15 cellular contexts compared by ENCODE assay signal in the genomic region with DNA sequence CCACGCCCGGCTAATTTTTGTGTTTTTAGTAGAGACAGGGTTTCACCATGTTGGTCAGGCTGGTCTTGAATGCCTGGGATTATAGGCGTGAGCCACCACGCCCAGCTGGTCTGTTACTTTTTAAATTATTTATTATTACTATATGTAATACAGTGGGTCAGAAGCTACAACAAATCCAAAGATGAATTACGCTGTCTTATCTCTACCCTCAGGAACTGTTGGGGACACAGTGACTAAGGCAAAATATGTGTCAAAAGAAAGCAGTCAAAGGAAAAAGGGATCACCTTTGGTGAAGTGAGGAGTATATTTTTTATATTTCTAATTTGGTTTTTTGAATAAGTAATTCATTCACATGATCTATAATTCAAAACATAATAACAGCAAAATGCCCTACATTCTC. TPM values are rescaled to one million over a fixed set of nuclear protein-coding genes. Genes with fewer than 3 reads are reported as not detected.
A peak's percentile ranks its signal among the peaks of the same experiment; 100 is the strongest.
DNase-seq lines count a peak whose midpoint lies in the region; ATAC-seq and TF ChIP-seq lines count a peak whose summit lies in the region.
"Had no signal": no experiment of that assay in that cellular context is flagged by ENCODE, and none has a peak within 500 bp of the region (broad histone marks: within the 10 kb centered on the region; RNA-seq: fewer than 3 reads in every experiment).

No MANE protein-coding gene starts in this region.

- H3K4me3 ChIP-seq in BLaER1 treated with 17β-estradiol and CSF1 and Interleukin-3, amounts not matched to agents 10 nM and 100 nM: no peak overlapping the region
- peak overlapping the region; percentile 55 for H3K4me3 ChIP-seq in DOHH2 (ENCODE audit: low read length)
- H3K4me3 ChIP-seq: adrenal gland, pancreas had no signal

- TF ChIP-seq CTCF in DOHH2 (IDR thresholded peaks at IDR 0.05; ENCODE audit: low read depth, low read length, poor library complexity, severe bottlenecking): no peak
- no peak for TF ChIP-seq CTCF in nephron (IDR thresholded peaks at IDR 0.05; ENCODE audit: unreplicated experiment in 3 of 3)

- peak overlapping the region; percentile 28 to 89 (median 75); a peak in 21 of 22 replicates for H3K4me2 ChIP-seq in BLaER1 treated with 17β-estradiol and CSF1 and Interleukin-3, amounts not matched to agents 10 nM and 100 nM
- peak overlapping the region; percentile 63 for H3K4me2 ChIP-seq in DOHH2 (ENCODE audit: low read length)

- H3K4me3 Mint-ChIP-seq in activated naive CD8-positive, alpha-beta T cell treated with anti-CD3 and anti-CD28 coated beads, Interleukin-2, amount 50 U/mL, for 24 hours: peak overlapping the region; percentile 94
- peak overlapping the region in 2 of 3 experiments; percentile 3 to 31 for H3K4me3 Mint-ChIP-seq in nephron

- H3K4me1 Mint-ChIP-seq in activated naive CD8-positive, alpha-beta T cell treated with anti-CD3 and anti-CD28 coated beads, Interleukin-2, amount 50 U/mL, for 24 hours: peaks cover 52% of the 10 kb centered on the region
- peaks cover 31% of the 10 kb centered on the region for H3K4me1 Mint-ChIP-seq in nephron

- peaks cover 93% of the 10 kb centered on the region for H3K79me2 ChIP-seq in DOHH2 (ENCODE audit: control insufficient read depth, low read length)

- H3F3A ChIP-seq in DOHH2 (ENCODE audit: control insufficient read depth, insufficient read depth): peaks cover 8% of the 10 kb centered on the region; the same call in 1 of the 2 replicates

- no peaks in the 10 kb centered on the region for H3K9me2 ChIP-seq in DOHH2 (replicated peaks; ENCODE audit: control insufficient read depth, low read length)

- peak overlapping the region in 2 of 11 experiments; percentile 34 to 42; a peak in 1 of 22 replicates for H3K9ac ChIP-seq in BLaER1 treated with 17β-estradiol and CSF1 and Interleukin-3, amounts not matched to agents 10 nM and 100 nM

- H4K20me1 ChIP-seq in BLaER1 treated with 17β-estradiol and CSF1 and Interleukin-3, amounts not matched to agents 10 nM and 100 nM: peaks cover 54 to 89% (median 84%) of the 10 kb centered on the region in 11 experiments; a peak in 21 of 22 replicates
- H4K20me1 ChIP-seq in DOHH2 (ENCODE audit: control insufficient read depth, insufficient read depth, low read depth, low read length): peaks cover 3% of the 10 kb centered on the region; the same call in 1 of the 2 replicates

- peaks cover 20 to 46% (median 37%) of the 10 kb centered on the region in 10 experiments for H3K4me1 ChIP-seq in BLaER1 treated with 17β-estradiol and CSF1 and Interleukin-3, amounts not matched to agents 10 nM and 100 nM
- H3K4me1 ChIP-seq in DOHH2 (ENCODE audit: control insufficient read depth, low read length): peaks cover 40% of the 10 kb centered on the region

- H3K27ac ChIP-seq in BLaER1 treated with 17β-estradiol and CSF1 and Interleukin-3, amounts not matched to agents 10 nM and 100 nM: peak overlapping the region in 1 of 11 experiments; percentile 15; a peak in 1 of 22 replicates
- peak overlapping the region; percentile 44 for H3K27ac ChIP-seq in DOHH2 (ENCODE audit: low read depth, low read length)
- H3K27ac ChIP-seq: adrenal gland had no signal

- peaks cover 45% of the 10 kb centered on the region for H3K36me3 Mint-ChIP-seq in activated naive CD8-positive, alpha-beta T cell treated with anti-CD3 and anti-CD28 coated beads, Interleukin-2, amount 50 U/mL, for 24 hours (ENCODE audit: low read depth)
- H3K36me3 Mint-ChIP-seq in nephron (ENCODE audit: low read depth): peaks cover 15% of the 10 kb centered on the region

- H3K27me3 Mint-ChIP-seq in activated naive CD8-positive, alpha-beta T cell treated with anti-CD3 and anti-CD28 coated beads, Interleukin-2, amount 50 U/mL, for 24 hours: peaks cover 4% of the 10 kb centered on the region
- H3K27me3 Mint-ChIP-seq in nephron (ENCODE audit: low read depth): no peaks in the 10 kb centered on the region
- H3K27me3 Mint-ChIP-seq: stimulated activated naive B cell treated with anti-CD40 and anti-IgM and Interleukin-4, amounts not matched to agents 10 μg/mL and 1 μg/mL and 100 μg/mL, for 72 hours had no signal

- H3K36me3 ChIP-seq in BLaER1 treated with 17β-estradiol and CSF1 and Interleukin-3, amounts not matched to agents 10 nM and 100 nM: peaks cover 18 to 75% (median 44%) of the 10 kb centered on the region in 11 experiments; a peak in 21 of 22 replicates
- peaks cover 51% of the 10 kb centered on the region for H3K36me3 ChIP-seq in DOHH2 (ENCODE audit: control insufficient read depth, low read length)
- H3K36me3 ChIP-seq: adrenal gland, pancreas had no signal

- H3K27me3 ChIP-seq in BLaER1 treated with 17β-estradiol and CSF1 and Interleukin-3, amounts not matched to agents 10 nM and 100 nM: no peaks in the 10 kb centered on the region
- H3K27me3 ChIP-seq in DOHH2 (ENCODE audit: control insufficient read depth, low read length): no peaks in the 10 kb centered on the region
- H3K27me3 ChIP-seq: adrenal gland, pancreas had no signal

- DNase-seq in activated naive CD8-positive, alpha-beta T cell treated with anti-CD3 and anti-CD28 coated beads, Interleukin-2, amount 50 U/mL, for 24 hours: no peak
- no peak for DNase-seq in A172 (ENCODE audit: low spot score)
- no peak for DNase-seq in DMS53 treated with DMSO at 0.1 percent for 48 hours (lab: John Stamatoyannopoulos, UW; ENCODE audit: unreplicated experiment)
- no peak for DNase-seq in DMS 273 treated with DMSO at 0.1 percent for 48 hours (lab: John Stamatoyannopoulos, UW)
- DNase-seq: adrenal gland; dermis blood vessel endothelial cell; foreskin fibroblast; MM.1S; NCI-H446; pancreas; stimulated activated naive B cell treated with anti-CD40 and anti-IgM and Interleukin-4, amounts not matched to agents 10 μg/mL and 1 μg/mL and 100 μg/mL, for 72 hours had no signal

- peak overlapping the region; percentile 76 for H3K27ac Mint-ChIP-seq in activated naive CD8-positive, alpha-beta T cell treated with anti-CD3 and anti-CD28 coated beads, Interleukin-2, amount 50 U/mL, for 24 hours
- peak overlapping the region in 1 of 3 experiments; percentile 43 for H3K27ac Mint-ChIP-seq in nephron
- H3K27ac Mint-ChIP-seq: stimulated activated naive B cell treated with anti-CD40 and anti-IgM and Interleukin-4, amounts not matched to agents 10 μg/mL and 1 μg/mL and 100 μg/mL, for 72 hours had no signal

- H3K9me3 Mint-ChIP-seq in activated naive CD8-positive, alpha-beta T cell treated with anti-CD3 and anti-CD28 coated beads, Interleukin-2, amount 50 U/mL, for 24 hours: no peaks in the 10 kb centered on the region
- H3K9me3 Mint-ChIP-seq in nephron: no peaks in the 10 kb centered on the region
- H3K9me3 Mint-ChIP-seq: stimulated activated naive B cell treated with anti-CD40 and anti-IgM and Interleukin-4, amounts not matched to agents 10 μg/mL and 1 μg/mL and 100 μg/mL, for 72 hours had no signal

- no peak for ATAC-seq in activated naive CD8-positive, alpha-beta T cell treated with anti-CD3 and anti-CD28 coated beads, Interleukin-2, amount 50 U/mL, for 24 hours
- ATAC-seq: activated CD4-positive, CD25-positive, alpha-beta regulatory T cell treated with anti-CD3 and anti-CD28 coated beads, Interleukin-2, amount 50 U/mL, for 24 hours; pancreas; stimulated activated naive B cell treated with anti-CD40 and anti-IgM and Interleukin-4, amounts not matched to agents 10 μg/mL and 1 μg/mL and 100 μg/mL, for 72 hours had no signal

- H3K9me3 ChIP-seq in BLaER1 treated with 17β-estradiol and CSF1 and Interleukin-3, amounts not matched to agents 10 nM and 100 nM (replicated peaks in 1 of 11): peaks cover 0 to 29% (median 13%) of the 10 kb centered on the region in 11 experiments; a peak in 10 of 22 replicates
- H3K9me3 ChIP-seq in DOHH2 (ENCODE audit: control insufficient read depth, insufficient read depth, low read length): no peaks in the 10 kb centered on the region
- H3K9me3 ChIP-seq: adrenal gland, pancreas had no signal

RNA-seq across cellular contexts. Expression of a gene that starts 4.6 kb away (rescaled TPM):
- 69.1 and 73.3 TPM in 2 replicates for total RNA-seq in A172 (2014; rRNA removed; shearing (Covaris generic))
